ENCODE assay signal across 16 cellular contexts in genomic region chr9:123453904-123454321, GRCh38.
DNase-seq lines count a peak whose midpoint lies in the region; ATAC-seq, FAIRE-seq and TF ChIP-seq lines count a peak whose summit lies in the region.
"Had no signal": no experiment of that assay in that cellular context is flagged by ENCODE, and none has a peak within 500 bp of the region (broad histone marks: within the 10 kb centered on the region; RNA-seq: fewer than 3 reads in every experiment).

No MANE protein-coding gene starts in this region.

- H3K4me1 Mint-ChIP-seq in natural killer cell treated with Interleukin-12 subunit alpha and Interleukin-12 subunit beta and Interleukin-15 and Interleukin-18, amount 100 ng/mL, for 72 hours (ENCODE audit: low read depth in 2 of 2) = no peaks in the 10 kb centered on the region

- H3K4me3 Mint-ChIP-seq in natural killer cell treated with Interleukin-12 subunit alpha and Interleukin-12 subunit beta and Interleukin-15 and Interleukin-18, amount 100 ng/mL, for 72 hours = no peak overlapping the region
- H3K4me3 Mint-ChIP-seq: dendritic cell treated with granulocyte-macrophage colony-stimulating factor and Interleukin-4, amounts not matched to agents 40 ng/mL and 50 ng/mL, for 4 days; stimulated activated naive CD8-positive, alpha-beta T cell treated with anti-CD3 and anti-CD28 coated beads, Interleukin-15, Interleukin-2, amounts not matched to agents 100 ng/mL and 50 ng/mL, for 24 hours had no signal

- WGBS in HepG2 (ENCODE audit: low lambda C conversion rate) = 81% methylated on average over 5 of the region's 7 CpGs
- 37 to 79% methylated on average over 7 of the region's 7 CpGs for WGBS in sigmoid colon, 2 donors

- POLR2A ChIA-PET in HepG2 (lab: Yijun Ruan, JAX) = no interaction called here

- no peak overlapping the region for H2AFZ ChIP-seq in HepG2 (ENCODE audit: low read length)

- H3K4me1 ChIP-seq in HepG2 (ENCODE audit: insufficient read depth, low read length) (peaks cover 5% of the 10 kb centered on the region), sigmoid colon (no peaks in the 10 kb centered on the region)
- H3K4me1 ChIP-seq: esophagus squamous epithelium had no signal

- H3K9me3 ChIP-seq in HepG2 (ENCODE audit: low read length) = no peaks in the 10 kb centered on the region
- no peaks in the 10 kb centered on the region for H3K9me3 ChIP-seq in sigmoid colon
- H3K9me3 ChIP-seq: esophagus squamous epithelium had no signal

- peak in 51 of 56 donors; percentile 17 to 94 (median 74) for DNase-seq in amygdala (lab: John Stamatoyannopoulos, UW)
- DNase-seq in dorsolateral prefrontal cortex = peak in 9 of 10 donors; percentile 43 to 82 (median 77)
- DNase-seq in HepG2 (ENCODE audit: low spot score) = peak; percentile 25
- peak; percentile 72 for DNase-seq in sigmoid colon
- DNase-seq in cortex of kidney (lab: John Stamatoyannopoulos, UW) = no peak
- no peak for DNase-seq in natural killer cell treated with Interleukin-12 subunit alpha and Interleukin-12 subunit beta and Interleukin-15 and Interleukin-18, amount 100 ng/mL, for 72 hours (ENCODE audit: low spot score)
- DNase-seq: activated T-cell treated with anti-CD3 and anti-CD28 coated beads, Interleukin-2, amount 50 U/mL, for 1 hour; esophagus squamous epithelium; Karpas-422; NCI-H1694 treated with DMSO at 0.1 percent for 48 hours; PC-3 had no signal

- no TSS peak for BruUV-seq in HepG2 (replicated peaks; lab: Mats Ljungman, UMichigan)

- no peak overlapping the region for H3K9ac ChIP-seq in HepG2 (ENCODE audit: insufficient read depth, low read depth, low read length)

- intact Hi-C loops in dorsolateral prefrontal cortex (cut with DNase I) = no loop called here
- intact Hi-C loops in HepG2 (cut with micrococcal nuclease; ENCODE audit: unreplicated experiment) = no loop called here
- intact Hi-C loops in sigmoid colon (cut with DNase I) = no loop called here

- in situ Hi-C loops in HepG2 (cut with HindIII; ENCODE audit: extremely low pct_ligation_motif_present, low pct_unique_long_range_greater_than_20kb) = no loop called here

- no peaks in the 10 kb centered on the region for H3K27me3 Mint-ChIP-seq in natural killer cell treated with Interleukin-12 subunit alpha and Interleukin-12 subunit beta and Interleukin-15 and Interleukin-18, amount 100 ng/mL, for 72 hours
- H3K27me3 Mint-ChIP-seq: dendritic cell treated with granulocyte-macrophage colony-stimulating factor and Interleukin-4, amounts not matched to agents 40 ng/mL and 50 ng/mL, for 4 days; stimulated activated naive CD8-positive, alpha-beta T cell treated with anti-CD3 and anti-CD28 coated beads, Interleukin-15, Interleukin-2, amounts not matched to agents 100 ng/mL and 50 ng/mL, for 24 hours had no signal

- no peak for ATAC-seq in HepG2
- no peak for ATAC-seq in GM21528 (IDR thresholded peaks at IDR 0.05; ENCODE audit: low FRiP score, unreplicated experiment)
- no peak for ATAC-seq in GM19395 (IDR thresholded peaks at IDR 0.05; ENCODE audit: unreplicated experiment)
- ATAC-seq in natural killer cell treated with Interleukin-12 subunit alpha and Interleukin-12 subunit beta and Interleukin-15 and Interleukin-18, amount 100 ng/mL, for 72 hours = no peak
- ATAC-seq: PC-3 had no signal

- no peak overlapping the region for H3K27ac Mint-ChIP-seq in natural killer cell treated with Interleukin-12 subunit alpha and Interleukin-12 subunit beta and Interleukin-15 and Interleukin-18, amount 100 ng/mL, for 72 hours
- H3K27ac Mint-ChIP-seq: dendritic cell treated with granulocyte-macrophage colony-stimulating factor and Interleukin-4, amounts not matched to agents 40 ng/mL and 50 ng/mL, for 4 days; stimulated activated naive CD8-positive, alpha-beta T cell treated with anti-CD3 and anti-CD28 coated beads, Interleukin-15, Interleukin-2, amounts not matched to agents 100 ng/mL and 50 ng/mL, for 24 hours had no signal

- CTCF ChIA-PET in HepG2 (lab: Yijun Ruan, JAX; ENCODE audit: low intra/inter-chr PET ratio, low total read pairs) = no interaction called here

- H3K79me2 ChIP-seq in HepG2 (ENCODE audit: insufficient read depth, low read length) = no peaks in the 10 kb centered on the region

- TF ChIP-seq POLR2A in HepG2 (IDR thresholded peaks at IDR 0.05; ENCODE audit: insufficient read depth in 1 of 2, low read depth in 2 of 2, low read length in 2 of 2) = no peak
- TF ChIP-seq POLR2A in sigmoid colon (IDR thresholded peaks at IDR 0.05) = peak in 1 of 2 donors; percentile 19

- TF ChIP-seq EP300 in HepG2 (IDR thresholded peaks at IDR 0.05; ENCODE audit: low read depth in 2 of 2, low read length in 2 of 2) (no peak), HepG2 (CRISPR knock-in tag; IDR thresholded peaks at IDR 0.05; ENCODE audit: borderline replicate concordance) (no peak), sigmoid colon (IDR thresholded peaks at IDR 0.05) (no peak)

- H3K4me2 ChIP-seq in HepG2 (ENCODE audit: low read depth, low read length) = no peak overlapping the region

- TF ChIP-seq CTCF in dorsolateral prefrontal cortex (IDR thresholded peaks at IDR 0.05 in 54 of 56, conservative IDR thresholded peaks at IDR 0.05 in 2 of 56; ENCODE audit: low read depth in 1 of 56, partially characterized antibody in 56 of 56) = peak in 3 of 56 donors; percentile 12 to 24 (median 23)
- no peak for TF ChIP-seq CTCF in HepG2 (CRISPR knock-in tag; IDR thresholded peaks at IDR 0.05)
- TF ChIP-seq CTCF in sigmoid colon (IDR thresholded peaks at IDR 0.05) = no peak

- H3K9me3 Mint-ChIP-seq in natural killer cell treated with Interleukin-12 subunit alpha and Interleukin-12 subunit beta and Interleukin-15 and Interleukin-18, amount 100 ng/mL, for 72 hours = no peaks in the 10 kb centered on the region
- H3K9me3 Mint-ChIP-seq: dendritic cell treated with granulocyte-macrophage colony-stimulating factor and Interleukin-4, amounts not matched to agents 40 ng/mL and 50 ng/mL, for 4 days; stimulated activated naive CD8-positive, alpha-beta T cell treated with anti-CD3 and anti-CD28 coated beads, Interleukin-15, Interleukin-2, amounts not matched to agents 100 ng/mL and 50 ng/mL, for 24 hours had no signal

- peaks cover 25 to 38% of the 10 kb centered on the region in 2 experiments for H3K36me3 ChIP-seq in HepG2 (replicated peaks in 1 of 2; ENCODE audit: control insufficient read depth in 1 of 2, insufficient read depth in 2 of 2, low read length in 2 of 2)
- H3K36me3 ChIP-seq in sigmoid colon = peaks cover 0 to 21% (median 2%) of the 10 kb centered on the region in 4 donors

- no peak for FAIRE-seq in HepG2 (lab: Jason Lieb, UNC)

- H4K20me1 ChIP-seq in HepG2 (ENCODE audit: insufficient read depth, low read length) = no peaks in the 10 kb centered on the region

- no peak for TF ChIP-seq RAD21 in HepG2 (CRISPR knock-in tag; IDR thresholded peaks at IDR 0.05)

- peak overlapping the region in 41 of 59 donors; percentile 2 to 75 (median 44) for H3K27ac ChIP-seq in dorsolateral prefrontal cortex
- no peak overlapping the region for H3K27ac ChIP-seq in HepG2 (ENCODE audit: extremely low read length, insufficient read depth, low read length)
- H3K27ac ChIP-seq in sigmoid colon = no peak overlapping the region
- H3K27ac ChIP-seq: C4-2B, esophagus squamous epithelium had no signal

- H3K4me3 ChIP-seq in dorsolateral prefrontal cortex (no peak overlapping the region), HepG2 (replicated peaks in 1 of 3; ENCODE audit: insufficient read depth in 1 of 3, low read depth in 2 of 3, low read length in 3 of 3) (no peak overlapping the region), sigmoid colon (no peak overlapping the region)
- H3K4me3 ChIP-seq: esophagus squamous epithelium had no signal

- H3K36me3 Mint-ChIP-seq in natural killer cell treated with Interleukin-12 subunit alpha and Interleukin-12 subunit beta and Interleukin-15 and Interleukin-18, amount 100 ng/mL, for 72 hours = no peaks in the 10 kb centered on the region

- H3K27me3 ChIP-seq in dorsolateral prefrontal cortex = no peaks in the 10 kb centered on the region
- no peaks in the 10 kb centered on the region for H3K27me3 ChIP-seq in HepG2 (ENCODE audit: control insufficient read depth in 1 of 2, insufficient read depth in 2 of 2, low read length in 2 of 2)
- no peaks in the 10 kb centered on the region for H3K27me3 ChIP-seq in sigmoid colon
- H3K27me3 ChIP-seq: esophagus squamous epithelium had no signal

TF ChIP-seq in HepG2, 621 proteins besides CTCF, POLR2A, EP300 and RAD21:
- no peak for TF ChIP-seq ZNF577 (CRISPR knock-in tag; IDR thresholded peaks at IDR 0.05; ENCODE audit: borderline replicate concordance, low read depth)
- peak; percentile 89 for TF ChIP-seq ZBTB33 (CRISPR knock-in tag; IDR thresholded peaks at IDR 0.05)
- peak; percentile 65 for TF ChIP-seq ZKSCAN1 (IDR thresholded peaks at IDR 0.05; ENCODE audit: low read length)

Comparison
In these comparisons a context has a peak if more than half of its experiments do, and no peak if none do; other contexts are left out.
1. DNase-seq: peak in amygdala (51 of 56), dorsolateral prefrontal cortex (9 of 10), HepG2 (single experiment) and sigmoid colon (single experiment); none in cortex of kidney (single experiment) and natural killer cell treated with Interleukin-12 subunit alpha and Interleukin-12 subunit beta and Interleukin-15 and Interleukin-18, amount 100 ng/mL, for 72 hours (single experiment).
2. H3K27ac ChIP-seq: peak in dorsolateral prefrontal cortex (41 of 59); none in HepG2 (single experiment) and sigmoid colon (0 of 4).